ENCODE assay signal across 8 cellular contexts in the genomic region with DNA sequence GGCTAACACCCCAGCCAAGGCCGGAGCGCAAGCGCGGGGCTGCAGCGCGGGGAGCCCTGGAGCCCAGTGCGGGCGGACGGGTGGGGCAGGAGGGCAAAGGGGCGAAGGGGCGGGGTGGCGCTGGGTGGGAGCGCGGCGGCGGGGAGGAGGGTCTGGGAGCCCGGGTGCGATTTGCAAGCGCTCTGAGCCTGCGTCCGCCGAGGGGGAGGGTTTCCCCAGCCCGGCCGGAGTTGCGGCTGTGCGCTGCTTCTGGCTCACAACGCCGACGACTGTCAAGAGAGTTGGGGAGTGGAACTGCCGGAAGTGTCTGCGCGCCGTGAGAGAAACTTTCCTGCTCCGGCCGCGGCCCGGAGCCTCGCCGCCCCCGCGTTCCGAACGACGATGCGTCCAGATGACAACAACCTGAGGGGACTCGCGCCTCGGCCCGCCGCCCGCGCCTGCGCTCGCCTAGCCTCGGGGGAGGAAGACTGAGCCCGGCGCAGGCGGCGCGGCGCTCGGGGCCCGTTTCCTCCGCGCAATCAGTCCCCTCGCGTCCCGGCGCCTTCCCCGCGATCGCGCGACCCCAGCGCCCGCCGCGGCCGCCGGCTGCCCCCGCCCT. TPM values are rescaled to one million over a fixed set of nuclear protein-coding genes. Genes with fewer than 3 reads are reported as not detected.
DNase-seq lines count a peak whose midpoint lies in the region; ATAC-seq and TF ChIP-seq lines count a peak whose summit lies in the region.

Gene ARHGAP42, plus strand, starts transcription at position 257 of the 598 bp plus-strand sequence. CDS start 391 bp downstream, outside the sequence.

- no peaks in the 10 kb centered on the region for H3K36me3 Mint-ChIP-seq in T-cell
- H3K36me3 Mint-ChIP-seq in stimulated activated naive CD8-positive, alpha-beta T cell treated with anti-CD3 and anti-CD28 coated beads, Interleukin-15, Interleukin-2, amounts not matched to agents 100 ng/mL and 50 ng/mL, for 24 hours (ENCODE audit: low read depth), result no peaks in the 10 kb centered on the region

- H3K27ac ChIP-seq in effector memory CD4-positive, alpha-beta T cell (ENCODE audit: insufficient read depth, low read length, poor library complexity, severe bottlenecking), result no peak within 1 kb of the TSS
- peak within 1 kb of the TSS; percentile 71 for H3K27ac ChIP-seq in lower lobe of right lung

- H3K4me1 Mint-ChIP-seq in T-cell, result peaks cover 11 to 24% (median 19%) of the 10 kb centered on the region in 3 donors
- H3K4me1 Mint-ChIP-seq in stimulated activated naive CD8-positive, alpha-beta T cell treated with anti-CD3 and anti-CD28 coated beads, Interleukin-15, Interleukin-2, amounts not matched to agents 100 ng/mL and 50 ng/mL, for 24 hours (ENCODE audit: low read depth), result peaks cover 44% of the 10 kb centered on the region

- no peak for TF ChIP-seq CTCF in lower lobe of right lung (IDR thresholded peaks at IDR 0.05)

- peak within 1 kb of the TSS in 1 of 2 donors; percentile 52 for H3K27ac Mint-ChIP-seq in T-cell
- no peak within 1 kb of the TSS for H3K27ac Mint-ChIP-seq in stimulated activated naive CD8-positive, alpha-beta T cell treated with anti-CD3 and anti-CD28 coated beads, Interleukin-15, Interleukin-2, amounts not matched to agents 100 ng/mL and 50 ng/mL, for 24 hours

- CTCF ChIA-PET in T-cell (lab: Charles Lee), result no interaction called here

- H3K9me3 Mint-ChIP-seq in T-cell, result peaks cover 0 to 3% (median 0%) of the 10 kb centered on the region in 3 donors
- H3K9me3 Mint-ChIP-seq in stimulated activated naive CD8-positive, alpha-beta T cell treated with anti-CD3 and anti-CD28 coated beads, Interleukin-15, Interleukin-2, amounts not matched to agents 100 ng/mL and 50 ng/mL, for 24 hours, result no peaks in the 10 kb centered on the region

- DNase-seq in EH (ENCODE audit: low read depth), result peak; percentile 67
- peak in 6 of 34 experiments; percentile 1 to 10 (median 4) for DNase-seq in T-cell
- DNase-seq in effector memory CD4-positive, alpha-beta T cell, result no peak
- peak; percentile 63 for DNase-seq in lower lobe of right lung
- no peak for DNase-seq in middle frontal gyrus (ENCODE audit: extremely low spot score, low spot score)

- POLR2A ChIA-PET in T-cell (lab: Charles Lee), result no interaction called here

- H3K27me3 Mint-ChIP-seq in T-cell, result peaks cover 28 to 32% of the 10 kb centered on the region in 2 donors
- peaks cover 37% of the 10 kb centered on the region for H3K27me3 Mint-ChIP-seq in stimulated activated naive CD8-positive, alpha-beta T cell treated with anti-CD3 and anti-CD28 coated beads, Interleukin-15, Interleukin-2, amounts not matched to agents 100 ng/mL and 50 ng/mL, for 24 hours

- peak; percentile 72 for ATAC-seq in GM19463 (IDR thresholded peaks at IDR 0.05; ENCODE audit: unreplicated experiment)
- ATAC-seq in HG03520 (IDR thresholded peaks at IDR 0.05; ENCODE audit: unreplicated experiment), result peak; percentile 72
- peak; percentile 19 to 43 (median 39) for ATAC-seq in T-cell (replicated peaks in 1 of 4)
- peak; percentile 80 to 82 for ATAC-seq in lower lobe of right lung

- no peaks in the 10 kb centered on the region for H3K9me3 ChIP-seq in effector memory CD4-positive, alpha-beta T cell (ENCODE audit: control insufficient read depth, low read length)
- no peaks in the 10 kb centered on the region for H3K9me3 ChIP-seq in lower lobe of right lung

- no peaks in the 10 kb centered on the region for H3K27me3 ChIP-seq in effector memory CD4-positive, alpha-beta T cell (replicated peaks; ENCODE audit: control insufficient read depth, insufficient read depth, low read length, poor library complexity, severe bottlenecking)
- H3K27me3 ChIP-seq in lower lobe of right lung (ENCODE audit: low read depth), result peaks cover 4% of the 10 kb centered on the region

- no peaks in the 10 kb centered on the region for H3K4me1 ChIP-seq in effector memory CD4-positive, alpha-beta T cell (ENCODE audit: control insufficient read depth, insufficient read depth, low read length, poor library complexity, severe bottlenecking)
- H3K4me1 ChIP-seq in lower lobe of right lung, result peaks cover 6% of the 10 kb centered on the region

- peak within 1 kb of the TSS; percentile 22 for H3K4me3 ChIP-seq in effector memory CD4-positive, alpha-beta T cell (ENCODE audit: insufficient read depth, low read depth, low read length, poor library complexity, severe bottlenecking)
- H3K4me3 ChIP-seq in lower lobe of right lung, result peak within 1 kb of the TSS; percentile 64

- intact Hi-C loops in lower lobe of right lung (cut with DNase I), result no loop called here

- H3K36me3 ChIP-seq in effector memory CD4-positive, alpha-beta T cell (ENCODE audit: control insufficient read depth, insufficient read depth, low read length), result no peaks in the 10 kb centered on the region
- no peaks in the 10 kb centered on the region for H3K36me3 ChIP-seq in lower lobe of right lung

- H3K4me3 Mint-ChIP-seq in T-cell, result peak within 1 kb of the TSS; percentile 71 to 77 (median 75)
- H3K4me3 Mint-ChIP-seq in stimulated activated naive CD8-positive, alpha-beta T cell treated with anti-CD3 and anti-CD28 coated beads, Interleukin-15, Interleukin-2, amounts not matched to agents 100 ng/mL and 50 ng/mL, for 24 hours, result peak within 1 kb of the TSS; percentile 79

RNA-seq across cellular contexts. Expression of gene ARHGAP42, which starts in this region (rescaled TPM):
- total RNA-seq in T-cell (under 1 TPM; 0.13 to 0.82 (median 0.49) TPM), lower lobe of right lung (16.3 TPM)

Comparison
In these comparisons a context has a peak if more than half of its experiments do, and no peak if none do; other contexts are left out.
1. Peak in ATAC-seq in T-cell; RNA of the gene not detected or under 1 TPM.
2. DNase-seq: peak in EH (single experiment) and lower lobe of right lung (single experiment); none in effector memory CD4-positive, alpha-beta T cell (0 of 3) and middle frontal gyrus (single experiment).
3. Peak in every context shown above with its lines, with median percentiles within 50 percentile points of each other: ATAC-seq.